8 cellular contexts compared by ENCODE assay signal in the genomic region with DNA sequence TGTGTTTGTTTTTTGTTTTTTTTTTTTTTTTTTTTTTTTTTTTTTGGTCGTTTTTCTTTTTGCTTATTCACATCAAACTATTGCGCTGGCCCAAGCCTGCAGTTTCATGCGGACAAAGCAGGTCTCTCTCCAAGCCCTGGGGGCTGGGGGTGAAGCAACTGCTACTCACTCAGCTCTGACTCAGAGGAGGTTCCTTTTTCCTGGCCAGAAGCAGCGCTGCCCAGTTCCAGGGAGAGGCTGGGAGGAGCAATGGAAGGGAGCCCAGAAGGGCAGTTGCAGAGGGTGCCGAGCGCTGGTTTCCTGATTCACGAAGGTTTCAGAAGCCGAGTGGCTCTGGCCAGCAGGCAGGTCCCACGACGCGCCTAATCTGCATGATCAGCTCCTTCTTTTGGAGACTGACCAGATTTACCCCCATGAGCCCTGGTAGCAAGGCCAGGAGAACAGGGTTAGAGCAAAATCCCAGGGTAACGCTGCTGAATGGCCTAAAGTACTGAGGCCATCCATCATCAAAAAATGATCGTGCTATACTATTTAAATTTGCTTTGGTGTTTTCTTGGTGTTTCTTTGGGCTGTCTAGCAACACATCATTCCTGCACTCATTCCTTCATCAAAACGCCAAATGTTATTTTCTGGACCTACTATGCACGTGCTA.
DNase-seq lines count a peak whose midpoint lies in the region; ATAC-seq lines count a peak whose summit lies in the region.

No MANE protein-coding gene starts in this region.

- H3K27me3 Mint-ChIP-seq in activated naive CD8-positive, alpha-beta T cell treated with anti-CD3 and anti-CD28 coated beads for 36 hours, result peaks cover 5% of the 10 kb centered on the region

- H3K9me3 Mint-ChIP-seq in activated naive CD8-positive, alpha-beta T cell treated with anti-CD3 and anti-CD28 coated beads for 36 hours, result peaks cover 4% of the 10 kb centered on the region

- no peak overlapping the region for H3K27ac Mint-ChIP-seq in activated naive CD8-positive, alpha-beta T cell treated with anti-CD3 and anti-CD28 coated beads for 36 hours

- H3K36me3 Mint-ChIP-seq in activated naive CD8-positive, alpha-beta T cell treated with anti-CD3 and anti-CD28 coated beads for 36 hours, result no peaks in the 10 kb centered on the region

- no peak overlapping the region for H3K4me3 Mint-ChIP-seq in activated naive CD8-positive, alpha-beta T cell treated with anti-CD3 and anti-CD28 coated beads for 36 hours

- H3K4me1 Mint-ChIP-seq in activated naive CD8-positive, alpha-beta T cell treated with anti-CD3 and anti-CD28 coated beads for 36 hours, result no peaks in the 10 kb centered on the region

- DNase-seq in A172 (ENCODE audit: low spot score) (peak; percentile 97), NCI-H446 treated with DMSO at 0.1 percent for 48 hours (lab: John Stamatoyannopoulos, UW) (peak; percentile 92), epidermal melanocyte (ENCODE audit: insufficient read length, low spot score) (peak; percentile 81), midbrain (lab: John Stamatoyannopoulos, UW) (peak; percentile 82)
- DNase-seq in stimulated activated CD4-positive, alpha-beta T cell treated with anti-CD3 and anti-CD28 coated beads, Interleukin-4, amount 100 ng/mL, for 1 hour, result no peak
- DNase-seq in activated naive CD8-positive, alpha-beta T cell treated with anti-CD3 and anti-CD28 coated beads for 36 hours, result no peak

- no peak for ATAC-seq in GM18498 (IDR thresholded peaks at IDR 0.05; ENCODE audit: unreplicated experiment)
- no peak for ATAC-seq in GM19351 (IDR thresholded peaks at IDR 0.05; ENCODE audit: unreplicated experiment)

Comparison
In these comparisons a context has a peak if more than half of its experiments do, and no peak if none do; other contexts are left out.
1. DNase-seq: peak in A172 (single experiment), NCI-H446 treated with DMSO at 0.1 percent for 48 hours (single experiment), epidermal melanocyte (single experiment) and midbrain (single experiment); none in stimulated activated CD4-positive, alpha-beta T cell treated with anti-CD3 and anti-CD28 coated beads, Interleukin-4, amount 100 ng/mL, for 1 hour (single experiment) and activated naive CD8-positive, alpha-beta T cell treated with anti-CD3 and anti-CD28 coated beads for 36 hours (single experiment).